Comparison of ENCODE assay signal across 11 cellular contexts in genomic region chr10:132574783-132575319, GRCh38. TPM values are rescaled to one million over a fixed set of nuclear protein-coding genes. Genes with fewer than 3 reads are reported as not detected.
DNase-seq lines count a peak whose midpoint lies in the region; ATAC-seq, FAIRE-seq and TF ChIP-seq lines count a peak whose summit lies in the region.
"Had no signal": no experiment of that assay in that cellular context is flagged by ENCODE, and none has a peak within 500 bp of the region (broad histone marks: within the 10 kb centered on the region; RNA-seq: fewer than 3 reads in every experiment).

No MANE protein-coding gene starts in this region.

- H3K36me3 Mint-ChIP-seq in T-helper 17 cell (ENCODE audit: low read depth): no peaks in the 10 kb centered on the region

- no peak overlapping the region for H3K27ac Mint-ChIP-seq in T-helper 17 cell

- no peak overlapping the region for H3K4me3 ChIP-seq in Peyer's patch
- H3K4me3 ChIP-seq in spleen: peak overlapping the region in 1 of 8 donors; percentile 31

- no peaks in the 10 kb centered on the region for H3K27me3 Mint-ChIP-seq in T-helper 17 cell

- no peak for TF ChIP-seq CTCF in Peyer's patch (IDR thresholded peaks at IDR 0.05)
- no peak for TF ChIP-seq CTCF in spleen (IDR thresholded peaks at IDR 0.05 in 8 of 11, conservative IDR thresholded peaks at IDR 0.05 in 3 of 11)

- ATAC-seq in T-helper 17 cell: no peak
- no peak for ATAC-seq in HG03039 (IDR thresholded peaks at IDR 0.05; ENCODE audit: unreplicated experiment)

- FAIRE-seq in GM12891 (lab: Jason Lieb, UNC): no peak
- FAIRE-seq: A204.1, TTC549 had no signal

- peaks cover 7 to 66% (median 35%) of the 10 kb centered on the region in 4 donors for H3K4me1 ChIP-seq in Peyer's patch
- peaks cover 43 to 90% (median 77%) of the 10 kb centered on the region in 6 donors for H3K4me1 ChIP-seq in spleen

- H3K36me3 ChIP-seq in Peyer's patch (no peaks in the 10 kb centered on the region), spleen (peaks cover 0 to 5% (median 0%) of the 10 kb centered on the region in 6 donors)

- TF ChIP-seq POLR2A in Peyer's patch (IDR thresholded peaks at IDR 0.05): no peak
- no peak for TF ChIP-seq POLR2A in spleen (IDR thresholded peaks at IDR 0.05)
- no peak for TF ChIP-seq POLR2A in GM12891 (IDR thresholded peaks at IDR 0.05; ENCODE audit: low read depth, low read length)

- H3K4me3 Mint-ChIP-seq in T-helper 17 cell: no peak overlapping the region

- H3K27me3 ChIP-seq in Peyer's patch (no peaks in the 10 kb centered on the region), spleen (replicated peaks in 1 of 7) (no peaks in the 10 kb centered on the region)

- intact Hi-C loops in spleen (cut with DNase I; ENCODE audit: low total_unique reads): no loop called here

- H3K27ac ChIP-seq in Peyer's patch (peak overlapping the region in 2 of 4 donors; percentile 44 to 50), spleen (peak overlapping the region in 5 of 8 donors; percentile 6 to 66 (median 32))
- H3K27ac ChIP-seq: epithelial cell of prostate had no signal

- peaks cover 30% of the 10 kb centered on the region for H3K4me1 Mint-ChIP-seq in T-helper 17 cell

- WGBS in spleen, 5 donors: 27 to 41% (median 33%) methylated on average over 19 of the region's 19 CpGs

- peak; percentile 25 for DNase-seq in SIG-M5 treated with dmso at 0.1 percent for 504 hours (lab: John Stamatoyannopoulos, UW; ENCODE audit: unreplicated experiment)
- DNase-seq in SIG-M5 (lab: John Stamatoyannopoulos, UW): no peak
- peak in 2 of 3 donors; percentile 16 to 46 for DNase-seq in Peyer's patch
- peak; percentile 76 for DNase-seq in glomerular visceral epithelial cell (ENCODE audit: extremely low spot score)
- no peak for DNase-seq in spleen
- no peak for DNase-seq in T-helper 17 cell
- no peak for DNase-seq in GM12891 (ENCODE audit: insufficient read length, low spot score)

- H3K9me3 ChIP-seq in Peyer's patch: no peaks in the 10 kb centered on the region
- H3K9me3 ChIP-seq in spleen: no peaks in the 10 kb centered on the region
- no peaks in the 10 kb centered on the region for H3K9me3 ChIP-seq in T-helper 17 cell (ENCODE audit: control insufficient read depth, low read length, poor library complexity, severe bottlenecking)

TF ChIP-seq in GM12891, 5 proteins besides CTCF, POLR2A, EP300 and RAD21:
- TF ChIP-seq POLR2AphosphoS5 (IDR thresholded peaks at IDR 0.05; ENCODE audit: low read depth, low read length) (no peak), TAF1 (IDR thresholded peaks at IDR 0.05; ENCODE audit: low read depth, low read length) (no peak), PAX5 (IDR thresholded peaks at IDR 0.05; ENCODE audit: insufficient read depth, low read length, severe bottlenecking) (no peak), SPI1 (IDR thresholded peaks at IDR 0.05; ENCODE audit: low read depth, low read length) (no peak), POU2F2 (IDR thresholded peaks at IDR 0.05; ENCODE audit: low read depth, low read length) (no peak)

RNA-seq across cellular contexts. Expression of gene INPP5A, which starts 37.3 kb away (rescaled TPM):
- total RNA-seq in Peyer's patch (10 to 100 TPM; 33.8 to 76.4 (median 38.1) TPM), spleen (10 to 100 TPM; 24.7 to 41.3 (median 33.7) TPM), T-helper 17 cell (10 to 100 TPM; 17.6 to 24.7 TPM)
- polyA plus RNA-seq in spleen: 10 to 100 TPM; 11.1 to 16.5 (median 11.7) TPM
- polyA plus RNA-seq in GM12891 (2012; ENCODE audit: low read depth, missing spikeins): 4.0 TPM

Comparison
In these comparisons a context has a peak if more than half of its experiments do, and no peak if none do; other contexts are left out.
1. DNase-seq: peak in SIG-M5 treated with dmso at 0.1 percent for 504 hours (single experiment), Peyer's patch (2 of 3) and glomerular visceral epithelial cell (single experiment); none in SIG-M5 (single experiment), spleen (single experiment), T-helper 17 cell (0 of 3) and GM12891 (single experiment).